ENCODE assay signal across 8 cellular contexts in genomic region chr13:27362064-27362751, GRCh38.
DNase-seq lines count a peak whose midpoint lies in the region; ATAC-seq and TF ChIP-seq lines count a peak whose summit lies in the region.

No MANE protein-coding gene starts in this region.

- H3K27me3 ChIP-seq in BLaER1, result peaks cover 9% of the 10 kb centered on the region

- peak; percentile 85 for ATAC-seq in GM19025 (IDR thresholded peaks at IDR 0.05; ENCODE audit: low read depth, unreplicated experiment)
- peak; percentile 67 for ATAC-seq in HG03469 (IDR thresholded peaks at IDR 0.05; ENCODE audit: unreplicated experiment)
- ATAC-seq in mucosa of descending colon, result peak; percentile 99

- intact Hi-C loops in mucosa of descending colon (cut with DNase I, micrococcal nuclease), result loop anchor here (2.0 to 10.0 kb wide), 5 partner anchors 375 to 623 kb away; partner anchors contain the start of gene URAD (in 1 of the 2)

- H3K9me3 ChIP-seq in BLaER1 (no peaks in the 10 kb centered on the region), mucosa of descending colon (no peaks in the 10 kb centered on the region)

- no peaks in the 10 kb centered on the region for H4K20me1 ChIP-seq in BLaER1

- H3K4me3 ChIP-seq in BLaER1 (peak overlapping the region; percentile 67), epithelial cell of esophagus (ENCODE audit: low read length) (peak overlapping the region; percentile 33), mucosa of descending colon (no peak overlapping the region)

- TF ChIP-seq CTCF in epithelial cell of esophagus (IDR thresholded peaks at IDR 0.05; ENCODE audit: insufficient read depth, low read depth, low read length, missing control alignments) (peak; percentile 90), mucosa of descending colon (IDR thresholded peaks at IDR 0.05) (peak; percentile 80)

- H3K4me1 ChIP-seq in BLaER1 (peaks cover 8% of the 10 kb centered on the region; the same call in 1 of the 2 replicates), mucosa of descending colon (ENCODE audit: low read depth) (no peaks in the 10 kb centered on the region)

- peak overlapping the region; percentile 95 for H3K4me2 ChIP-seq in BLaER1

- DNase-seq in NOMO-1 treated with DMSO at 0.1 percent for 48 hours (lab: John Stamatoyannopoulos, UW; ENCODE audit: unreplicated experiment) (peak; percentile 90), epithelial cell of esophagus (ENCODE audit: low read depth) (peak; percentile 78), mucosa of descending colon (peak; percentile 88 to 95 (median 94))
- peak; percentile 80 for DNase-seq in activated CD8-positive, alpha-beta memory T cell treated with anti-CD3 and anti-CD28 coated beads, Interleukin-2, amount 50 U/mL, for 4 hours
- peak; percentile 59 to 62 for DNase-seq in stimulated activated CD8-positive, alpha-beta memory T cell treated with anti-CD3 and anti-CD28 coated beads, Interleukin-2, amount 100 ng/mL, for 1 hour (ENCODE audit: low read depth in 2 of 2)

- no peak overlapping the region for H3K27ac ChIP-seq in BLaER1

- H3K36me3 ChIP-seq in BLaER1 (no peaks in the 10 kb centered on the region), mucosa of descending colon (ENCODE audit: low read depth) (no peaks in the 10 kb centered on the region)

- peak overlapping the region; percentile 63 for H3K9ac ChIP-seq in BLaER1
